23 cellular contexts compared by ENCODE assay signal in the genomic region with DNA sequence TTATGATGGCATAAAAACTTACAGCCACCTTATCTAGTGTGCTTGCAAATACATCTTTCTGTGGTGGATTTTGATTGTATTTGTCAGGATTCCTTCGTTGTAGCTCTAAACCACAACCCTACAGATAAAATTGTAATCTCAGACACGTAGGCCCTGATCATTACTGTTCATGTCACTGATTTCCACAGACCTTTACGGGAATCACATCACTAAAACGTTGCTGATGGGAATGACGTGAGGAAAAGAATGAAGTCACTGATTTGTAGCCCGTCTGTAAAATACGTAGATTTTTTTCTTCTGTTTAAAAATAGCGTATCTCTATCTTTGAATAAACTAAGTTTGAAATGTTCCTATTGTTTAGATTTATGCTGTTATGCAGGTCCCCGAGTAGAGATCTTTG.
DNase-seq lines count a peak whose midpoint lies in the region; ATAC-seq and TF ChIP-seq lines count a peak whose summit lies in the region.
"Had no signal": no experiment of that assay in that cellular context is flagged by ENCODE, and none has a peak within 500 bp of the region (broad histone marks: within the 10 kb centered on the region; RNA-seq: fewer than 3 reads in every experiment).

No MANE protein-coding gene starts in this region.

- no peaks in the 10 kb centered on the region for H3K4me1 ChIP-seq in GM23338 (ENCODE audit: insufficient read depth)
- H3K4me1 ChIP-seq: A549; BE2C; BLaER1 treated with 17β-estradiol and CSF1 and Interleukin-3, amounts not matched to agents 10 nM and 100 nM; HAP-1 had no signal

- ATAC-seq in GM23338 (no peak), GM19023 (IDR thresholded peaks at IDR 0.05; ENCODE audit: unreplicated experiment) (no peak)
- ATAC-seq: A549, GM12878 had no signal

- H4K20me1 ChIP-seq in GM23338 (replicated peaks; ENCODE audit: insufficient read depth), result no peaks in the 10 kb centered on the region
- H4K20me1 ChIP-seq: BLaER1 treated with 17β-estradiol and CSF1 and Interleukin-3, amounts not matched to agents 10 nM and 100 nM had no signal

- DNase-seq in GM23338 (ENCODE audit: low spot score) (no peak), brain microvascular endothelial cell (peak; percentile 6), fibroblast of villous mesenchyme (ENCODE audit: low read depth) (peak; percentile 40), A172 (ENCODE audit: low spot score) (no peak)
- no peak for DNase-seq in stimulated activated CD4-positive, alpha-beta T cell treated with anti-CD3 and anti-CD28 coated beads, Interleukin-12 subunit alpha, Interleukin-12 subunit beta, amount 100 ng/mL, for 4 hours
- DNase-seq: ACHN; AML-193; BE2C; CD4-positive, alpha-beta T cell; CD8-positive, alpha-beta memory T cell; DMS 273 treated with DMSO at 0.1 percent for 48 hours; DMS79; EL; GDM1; GOT3; HFFc6 had no signal

- no peak overlapping the region for H3K4me3 Mint-ChIP-seq in GM23338
- H3K4me3 Mint-ChIP-seq: CD14-positive monocyte; CD4-positive, alpha-beta T cell; CD8-positive, alpha-beta memory T cell; HFFc6 had no signal

- H3K4me3 ChIP-seq in GM23338 (no peak overlapping the region), brain microvascular endothelial cell (ENCODE audit: low read depth, low read length) (no peak overlapping the region), fibroblast of villous mesenchyme (ENCODE audit: low read depth, low read length) (no peak overlapping the region)
- H3K4me3 ChIP-seq: A549; BLaER1 treated with 17β-estradiol and CSF1 and Interleukin-3, amounts not matched to agents 10 nM and 100 nM; GM12878; HAP-1 had no signal

- H3K27ac Mint-ChIP-seq in GM23338, result no peak overlapping the region
- H3K27ac Mint-ChIP-seq: CD14-positive monocyte; CD4-positive, alpha-beta T cell; CD8-positive, alpha-beta memory T cell; HFFc6 had no signal

- no peaks in the 10 kb centered on the region; the same call in 1 of the 2 replicates for H3K9me2 ChIP-seq in GM23338 (ENCODE audit: insufficient read depth)

- peaks cover 1% of the 10 kb centered on the region for H3K27me3 Mint-ChIP-seq in GM23338 (ENCODE audit: insufficient read depth, low read depth, poor library complexity)
- H3K27me3 Mint-ChIP-seq: CD4-positive, alpha-beta T cell had no signal

- H3K27me3 ChIP-seq in GM23338 (ENCODE audit: insufficient read depth) (no peaks in the 10 kb centered on the region), brain microvascular endothelial cell (replicated peaks) (no peaks in the 10 kb centered on the region)
- H3K27me3 ChIP-seq: BLaER1 treated with 17β-estradiol and CSF1 and Interleukin-3, amounts not matched to agents 10 nM and 100 nM had no signal

- H3K4me2 ChIP-seq in GM23338, result no peak overlapping the region
- H3K4me2 ChIP-seq: A549; BLaER1 treated with 17β-estradiol and CSF1 and Interleukin-3, amounts not matched to agents 10 nM and 100 nM had no signal

- no peaks in the 10 kb centered on the region for H3K9me3 Mint-ChIP-seq in GM23338
- H3K9me3 Mint-ChIP-seq: CD4-positive, alpha-beta T cell; HFFc6 had no signal

- no peaks in the 10 kb centered on the region; the same call in 2 of the 3 replicates for H3K4me1 Mint-ChIP-seq in GM23338
- H3K4me1 Mint-ChIP-seq: CD14-positive monocyte; CD8-positive, alpha-beta memory T cell had no signal

- H3K36me3 ChIP-seq in GM23338 (ENCODE audit: insufficient read depth), result no peaks in the 10 kb centered on the region
- no peaks in the 10 kb centered on the region for H3K36me3 ChIP-seq in brain microvascular endothelial cell (replicated peaks)
- H3K36me3 ChIP-seq: BE2C; BLaER1 treated with 17β-estradiol and CSF1 and Interleukin-3, amounts not matched to agents 10 nM and 100 nM; HAP-1 had no signal

- H3K79me2 ChIP-seq in GM23338 (replicated peaks; ENCODE audit: insufficient read depth), result no peaks in the 10 kb centered on the region

- no peaks in the 10 kb centered on the region for H3F3A ChIP-seq in GM23338 (replicated peaks; ENCODE audit: low read depth)

- TF ChIP-seq CTCF in GM23338 (conservative IDR thresholded peaks at IDR 0.05; ENCODE audit: low read depth in 2 of 2) (no peak), brain microvascular endothelial cell (IDR thresholded peaks at IDR 0.05; ENCODE audit: low read depth, low read length, missing control alignments) (no peak), fibroblast of villous mesenchyme (IDR thresholded peaks at IDR 0.05; ENCODE audit: insufficient read depth, low read depth, low read length) (no peak)

- H2AFZ ChIP-seq in GM23338, result peak overlapping the region; percentile 73; the same call in 1 of the 2 replicates

- in situ Hi-C loops in brain microvascular endothelial cell (cut with HindIII; ENCODE audit: low pct_ligation_motif_present, low sequenced_read_pairs), result no loop called here

- no peak overlapping the region for H3K27ac ChIP-seq in GM23338 (ENCODE audit: low read depth)
- no peak overlapping the region for H3K27ac ChIP-seq in brain microvascular endothelial cell
- H3K27ac ChIP-seq: 22Rv1; A549; BLaER1 treated with 17β-estradiol and CSF1 and Interleukin-3, amounts not matched to agents 10 nM and 100 nM had no signal

- no peaks in the 10 kb centered on the region for H3K36me3 Mint-ChIP-seq in GM23338 (ENCODE audit: low read depth)
- H3K36me3 Mint-ChIP-seq: CD14-positive monocyte; CD8-positive, alpha-beta memory T cell had no signal

TF ChIP-seq in GM23338, 12 proteins besides CTCF, POLR2A, EP300 and RAD21 (continues in another document):
- TF ChIP-seq EZH2phosphoT487 (IDR thresholded peaks at IDR 0.05; ENCODE audit: unreplicated experiment), result no peak
- TF ChIP-seq, protein P1, sequence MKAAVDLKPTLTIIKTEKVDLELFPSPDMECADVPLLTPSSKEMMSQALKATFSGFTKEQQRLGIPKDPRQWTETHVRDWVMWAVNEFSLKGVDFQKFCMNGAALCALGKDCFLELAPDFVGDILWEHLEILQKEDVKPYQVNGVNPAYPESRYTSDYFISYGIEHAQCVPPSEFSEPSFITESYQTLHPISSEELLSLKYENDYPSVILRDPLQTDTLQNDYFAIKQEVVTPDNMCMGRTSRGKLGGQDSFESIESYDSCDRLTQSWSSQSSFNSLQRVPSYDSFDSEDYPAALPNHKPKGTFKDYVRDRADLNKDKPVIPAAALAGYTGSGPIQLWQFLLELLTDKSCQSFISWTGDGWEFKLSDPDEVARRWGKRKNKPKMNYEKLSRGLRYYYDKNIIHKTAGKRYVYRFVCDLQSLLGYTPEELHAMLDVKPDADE (IDR thresholded peaks at IDR 0.05), result no peak
- no peak for TF ChIP-seq CREB1 (CRISPR knock-in tag; IDR thresholded peaks at IDR 0.05; ENCODE audit: low read depth)
- no peak for TF ChIP-seq NANOG (IDR thresholded peaks at IDR 0.05; ENCODE audit: borderline replicate concordance)
- no peak for TF ChIP-seq POLR2AphosphoS5 (IDR thresholded peaks at IDR 0.05; ENCODE audit: low read depth)

Comparison
In these comparisons a context has a peak if more than half of its experiments do, and no peak if none do; other contexts are left out.
1. DNase-seq: peak in brain microvascular endothelial cell (single experiment) and fibroblast of villous mesenchyme (single experiment); none in GM23338 (single experiment), stimulated activated CD4-positive, alpha-beta T cell treated with anti-CD3 and anti-CD28 coated beads, Interleukin-12 subunit alpha, Interleukin-12 subunit beta, amount 100 ng/mL, for 4 hours (single experiment) and A172 (single experiment).